In genomic region chr1:4489486-4489885, GRCh38 we compare ENCODE assay signal across 16 cellular contexts.
DNase-seq lines count a peak whose midpoint lies in the region; ATAC-seq and TF ChIP-seq lines count a peak whose summit lies in the region.
"Had no signal": no experiment of that assay in that cellular context is flagged by ENCODE, and none has a peak within 500 bp of the region (broad histone marks: within the 10 kb centered on the region; RNA-seq: fewer than 3 reads in every experiment).

No MANE protein-coding gene starts in this region.

- no peak for TF ChIP-seq POLR2A in spleen (IDR thresholded peaks at IDR 0.05)

- H3K27ac ChIP-seq in BLaER1 treated with 17β-estradiol and CSF1 and Interleukin-3, amounts not matched to agents 10 nM and 100 nM = peak overlapping the region in 4 of 11 experiments; percentile 35 to 63 (median 61); a peak in 7 of 22 replicates
- H3K27ac ChIP-seq in DOHH2 (ENCODE audit: low read depth, low read length) = no peak overlapping the region
- H3K27ac ChIP-seq in spleen = no peak overlapping the region

- no peaks in the 10 kb centered on the region for H3F3A ChIP-seq in DOHH2 (ENCODE audit: control insufficient read depth, insufficient read depth)

- no peaks in the 10 kb centered on the region for H3K79me2 ChIP-seq in DOHH2 (ENCODE audit: control insufficient read depth, low read length)

- intact Hi-C loops in spleen (cut with DNase I; ENCODE audit: low total_unique reads) = no loop called here
- intact Hi-C loops in head of caudate nucleus (cut with DNase I) = no loop called here
- intact Hi-C loops in sciatic nerve (cut with DNase I) = no loop called here

- H3K4me3 Mint-ChIP-seq in chondrocyte (ENCODE audit: unreplicated experiment) = no peak overlapping the region
- H3K4me3 Mint-ChIP-seq: CD4-positive, alpha-beta memory T cell; HFFc6 had no signal

- H3K4me1 ChIP-seq in BLaER1 treated with 17β-estradiol and CSF1 and Interleukin-3, amounts not matched to agents 10 nM and 100 nM = peaks cover 28 to 93% (median 65%) of the 10 kb centered on the region in 10 experiments
- H3K4me1 ChIP-seq in DOHH2 (ENCODE audit: control insufficient read depth, low read length) = peaks cover 47% of the 10 kb centered on the region
- H3K4me1 ChIP-seq in spleen = no peaks in the 10 kb centered on the region
- H3K4me1 ChIP-seq: HAP-1 had no signal

- H3K27me3 ChIP-seq in BLaER1 treated with 17β-estradiol and CSF1 and Interleukin-3, amounts not matched to agents 10 nM and 100 nM = peaks cover 0 to 8% (median 0%) of the 10 kb centered on the region in 11 experiments; a peak in 2 of 22 replicates
- H3K27me3 ChIP-seq in DOHH2 (ENCODE audit: control insufficient read depth, low read length) (no peaks in the 10 kb centered on the region), spleen (replicated peaks in 1 of 7) (peaks cover 0 to 43% (median 0%) of the 10 kb centered on the region in 7 donors)

- H3K9me3 Mint-ChIP-seq in chondrocyte (ENCODE audit: low read depth) = peaks cover 35% of the 10 kb centered on the region

- no peak overlapping the region for H3K4me3 ChIP-seq in BLaER1 treated with 17β-estradiol and CSF1 and Interleukin-3, amounts not matched to agents 10 nM and 100 nM
- H3K4me3 ChIP-seq in DOHH2 (ENCODE audit: low read length) = no peak overlapping the region
- no peak overlapping the region for H3K4me3 ChIP-seq in spleen
- H3K4me3 ChIP-seq: HAP-1 had no signal

- H3K9me2 ChIP-seq in DOHH2 (replicated peaks; ENCODE audit: control insufficient read depth, low read length) = no peaks in the 10 kb centered on the region

- H3K9ac ChIP-seq in BLaER1 treated with 17β-estradiol and CSF1 and Interleukin-3, amounts not matched to agents 10 nM and 100 nM = peak overlapping the region in 3 of 11 experiments; percentile 16 to 32 (median 32); a peak in 3 of 22 replicates

- DNase-seq in chondrocyte (ENCODE audit: low spot score) (peak; percentile 63), spleen (peak; percentile 37), head of caudate nucleus (no peak), sciatic nerve (ENCODE audit: low spot score) (no peak), GM19240 (ENCODE audit: insufficient read length, low spot score) (no peak)
- DNase-seq: Calu3; CD4-positive, alpha-beta memory T cell; COR-L47; DMS53; DMS79 treated with DMSO at 0.1 percent for 48 hours; GOT3; HFFc6 had no signal

- H3K27me3 Mint-ChIP-seq in chondrocyte (ENCODE audit: low read depth) = no peaks in the 10 kb centered on the region

- H3K9me3 ChIP-seq in BLaER1 treated with 17β-estradiol and CSF1 and Interleukin-3, amounts not matched to agents 10 nM and 100 nM (replicated peaks in 1 of 11) = peaks cover 0 to 26% (median 4%) of the 10 kb centered on the region in 11 experiments; a peak in 6 of 22 replicates
- no peaks in the 10 kb centered on the region for H3K9me3 ChIP-seq in DOHH2 (ENCODE audit: control insufficient read depth, insufficient read depth, low read length)
- H3K9me3 ChIP-seq in spleen = no peaks in the 10 kb centered on the region
- H3K9me3 ChIP-seq: HAP-1 had no signal

- no peak for TF ChIP-seq CTCF in DOHH2 (IDR thresholded peaks at IDR 0.05; ENCODE audit: low read depth, low read length, poor library complexity, severe bottlenecking)
- TF ChIP-seq CTCF in chondrocyte (IDR thresholded peaks at IDR 0.05) = no peak
- no peak for TF ChIP-seq CTCF in spleen (IDR thresholded peaks at IDR 0.05 in 8 of 11, conservative IDR thresholded peaks at IDR 0.05 in 3 of 11)

- peaks cover 2% of the 10 kb centered on the region for H3K36me3 Mint-ChIP-seq in chondrocyte (ENCODE audit: low read depth)
- H3K36me3 Mint-ChIP-seq: CD4-positive, alpha-beta memory T cell had no signal

- no peak overlapping the region for H3K27ac Mint-ChIP-seq in chondrocyte (ENCODE audit: unreplicated experiment)
- H3K27ac Mint-ChIP-seq: CD4-positive, alpha-beta memory T cell; HFFc6 had no signal

- H3K36me3 ChIP-seq in BLaER1 treated with 17β-estradiol and CSF1 and Interleukin-3, amounts not matched to agents 10 nM and 100 nM = no peaks in the 10 kb centered on the region
- H3K36me3 ChIP-seq in DOHH2 (ENCODE audit: control insufficient read depth, low read length) = no peaks in the 10 kb centered on the region
- H3K36me3 ChIP-seq in spleen = no peaks in the 10 kb centered on the region
- H3K36me3 ChIP-seq: HAP-1 had no signal

- H3K4me2 ChIP-seq in BLaER1 treated with 17β-estradiol and CSF1 and Interleukin-3, amounts not matched to agents 10 nM and 100 nM = peak overlapping the region; percentile 57 to 86 (median 81)
- H3K4me2 ChIP-seq in DOHH2 (ENCODE audit: low read length) = peak overlapping the region; percentile 6; the same call in 1 of the 2 replicates

- 67 to 75% (median 68%) methylated on average over 6 to 7 of the region's 7 CpGs for WGBS in spleen, 5 donors

- H3K4me1 Mint-ChIP-seq in chondrocyte (ENCODE audit: low read depth) = no peaks in the 10 kb centered on the region
- H3K4me1 Mint-ChIP-seq: CD4-positive, alpha-beta memory T cell had no signal

- no peaks in the 10 kb centered on the region for H4K20me1 ChIP-seq in BLaER1 treated with 17β-estradiol and CSF1 and Interleukin-3, amounts not matched to agents 10 nM and 100 nM
- H4K20me1 ChIP-seq in DOHH2 (ENCODE audit: control insufficient read depth, insufficient read depth, low read depth, low read length) = no peaks in the 10 kb centered on the region

- ATAC-seq in HG02610 (IDR thresholded peaks at IDR 0.05; ENCODE audit: unreplicated experiment) (no peak), sciatic nerve (no peak)

Comparison
In these comparisons a context has a peak if more than half of its experiments do, and no peak if none do; other contexts are left out.
1. DNase-seq: peak in chondrocyte (single experiment) and spleen (single experiment); none in head of caudate nucleus (0 of 42), sciatic nerve (single experiment) and GM19240 (single experiment).